Comparison of ENCODE assay signal across 15 cellular contexts in the genomic region with DNA sequence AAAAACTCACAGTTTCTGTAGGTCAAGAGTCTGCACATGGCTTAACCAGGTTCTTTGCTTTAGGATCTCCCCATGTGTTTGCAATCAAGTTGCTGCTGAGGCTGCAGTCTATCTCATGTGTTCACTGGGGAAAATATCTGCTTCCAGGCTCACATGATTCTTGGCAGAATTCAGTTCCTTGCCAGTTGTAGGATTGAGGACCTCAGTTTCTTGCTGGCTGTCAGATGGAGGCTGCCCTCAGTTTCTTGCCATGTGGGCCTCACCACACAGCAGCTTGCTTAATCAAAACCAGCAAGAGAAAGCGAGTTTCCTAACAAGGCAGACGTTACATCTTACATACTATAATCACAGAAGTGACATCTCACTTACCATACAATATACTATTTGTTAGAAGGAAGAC.
"Had no signal": no experiment of that assay in that cellular context is flagged by ENCODE, and none has a peak within 500 bp of the region (broad histone marks: within the 10 kb centered on the region; RNA-seq: fewer than 3 reads in every experiment).

No MANE protein-coding gene starts in this region.

- H3K4me3 Mint-ChIP-seq: activated naive CD8-positive, alpha-beta T cell treated with anti-CD3 and anti-CD28 coated beads, Interleukin-2, amount 50 U/mL, for 24 hours; activated T-cell treated with anti-CD3 and anti-CD28 coated beads, Interleukin-2, amount 50 U/mL, for 72 hours; immature natural killer cell; naive B cell; T-helper 2 cell treated with Interferon-gamma antibody and Interleukin-4, amounts not matched to agents 5 μg/mL and 100 μg/mL, for 36 hours had no signal

- DNase-seq: activated naive CD8-positive, alpha-beta T cell treated with anti-CD3 and anti-CD28 coated beads, Interleukin-2, amount 50 U/mL, for 24 hours; activated T-cell treated with anti-CD3 and anti-CD28 coated beads, Interleukin-2, amount 50 U/mL, for 72 hours; effector CD4-positive, alpha-beta T cell; immature natural killer cell; left cardiac atrium; lower lobe of right lung; naive B cell; stimulated activated CD4-positive, alpha-beta T cell treated with anti-CD3 and anti-CD28 coated beads, Interleukin-4, amount 100 ng/mL, for 1 hour; stimulated activated CD8-positive, alpha-beta memory T cell treated with anti-CD3 and anti-CD28 coated beads, Interleukin-4, amount 100 ng/mL, for 48 hours; stimulated activated naive CD8-positive, alpha-beta T cell treated with anti-CD3 and anti-CD28 coated beads, Interleukin-15, Interleukin-2, amounts not matched to agents 100 U/mL and 50 U/mL, for 24 hours; testis; uterus had no signal

- H3K36me3 Mint-ChIP-seq: immature natural killer cell, naive B cell had no signal

- ATAC-seq: activated CD4-positive, CD25-positive, alpha-beta regulatory T cell treated with anti-CD3 and anti-CD28 coated beads, Interleukin-2, amount 50 U/mL, for 24 hours; activated naive CD8-positive, alpha-beta T cell treated with anti-CD3 and anti-CD28 coated beads, Interleukin-2, amount 50 U/mL, for 24 hours; left cardiac atrium; lower lobe of right lung; stimulated activated naive CD8-positive, alpha-beta T cell treated with anti-CD3 and anti-CD28 coated beads, Interleukin-15, Interleukin-2, amounts not matched to agents 100 U/mL and 50 U/mL, for 24 hours had no signal

- H3K4me3 ChIP-seq: cardiac muscle cell, lower lobe of right lung, testis, uterus had no signal

- H3K9me3 Mint-ChIP-seq: activated naive CD8-positive, alpha-beta T cell treated with anti-CD3 and anti-CD28 coated beads, Interleukin-2, amount 50 U/mL, for 24 hours; activated T-cell treated with anti-CD3 and anti-CD28 coated beads, Interleukin-2, amount 50 U/mL, for 72 hours; immature natural killer cell; naive B cell; T-helper 2 cell treated with Interferon-gamma antibody and Interleukin-4, amounts not matched to agents 5 μg/mL and 100 μg/mL, for 36 hours had no signal

- H3K27ac Mint-ChIP-seq: activated naive CD8-positive, alpha-beta T cell treated with anti-CD3 and anti-CD28 coated beads, Interleukin-2, amount 50 U/mL, for 24 hours; activated T-cell treated with anti-CD3 and anti-CD28 coated beads, Interleukin-2, amount 50 U/mL, for 72 hours; immature natural killer cell; T-helper 2 cell treated with Interferon-gamma antibody and Interleukin-4, amounts not matched to agents 5 μg/mL and 100 μg/mL, for 36 hours had no signal

- H3K27me3 Mint-ChIP-seq: naive B cell had no signal
